Comparison of ENCODE assay signal across 1 cellular context in the genomic region with DNA sequence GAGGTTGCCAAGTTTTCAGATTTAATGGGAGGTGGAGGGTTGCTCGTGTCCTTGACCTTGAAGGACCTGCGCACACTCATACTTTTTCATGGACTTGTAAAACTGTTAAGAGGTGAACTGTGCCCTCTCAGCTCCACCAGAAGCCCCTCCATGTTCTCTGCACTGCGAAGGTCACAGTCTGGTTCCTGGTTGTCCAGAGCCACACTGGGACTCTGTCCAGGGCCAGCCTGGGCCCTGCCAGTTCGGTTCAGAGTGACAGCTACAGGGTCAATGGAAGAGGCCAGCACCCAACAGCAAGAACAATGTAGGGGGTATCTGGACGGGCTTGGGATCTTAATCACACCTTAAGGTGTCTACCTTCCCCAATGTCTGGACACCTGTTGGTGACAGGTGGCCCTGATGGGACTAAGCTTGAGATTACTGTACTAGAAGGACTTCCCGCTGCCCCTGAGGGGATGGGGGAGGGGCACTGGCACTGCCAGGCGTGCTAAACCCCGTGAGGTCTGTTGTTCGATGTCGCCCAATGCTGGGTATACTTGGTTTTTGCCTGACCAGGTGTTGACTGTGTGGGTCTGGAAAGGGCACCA.
TF ChIP-seq lines count a peak whose summit lies in the region.

No MANE protein-coding gene starts in this region.

TF ChIP-seq in H1, 55 proteins besides CTCF, POLR2A, EP300 and RAD21:
- TF ChIP-seq BCL11A (IDR thresholded peaks at IDR 0.05; ENCODE audit: low read depth in 2 of 2, low read length in 2 of 2) (no peak), GABPA (IDR thresholded peaks at IDR 0.05; ENCODE audit: borderline replicate concordance, insufficient read depth, low read length) (no peak), SIRT6 (IDR thresholded peaks at IDR 0.05; ENCODE audit: low read length) (no peak), ZNF274 (IDR thresholded peaks at IDR 0.05; ENCODE audit: borderline replicate concordance, extremely low read depth, low read length) (no peak), TEAD4 (IDR thresholded peaks at IDR 0.05; ENCODE audit: low read depth, low read length) (no peak), SRF (IDR thresholded peaks at IDR 0.05; ENCODE audit: low read depth, low read length) (no peak), EGR1 (IDR thresholded peaks at IDR 0.05; ENCODE audit: borderline replicate concordance, low read depth, low read length) (no peak), KDM5A (IDR thresholded peaks at IDR 0.05; ENCODE audit: low read length) (no peak), JUND (IDR thresholded peaks at IDR 0.05; ENCODE audit: low read length) (no peak), SP4 (IDR thresholded peaks at IDR 0.05; ENCODE audit: low read length) (no peak)
